In the genomic region with DNA sequence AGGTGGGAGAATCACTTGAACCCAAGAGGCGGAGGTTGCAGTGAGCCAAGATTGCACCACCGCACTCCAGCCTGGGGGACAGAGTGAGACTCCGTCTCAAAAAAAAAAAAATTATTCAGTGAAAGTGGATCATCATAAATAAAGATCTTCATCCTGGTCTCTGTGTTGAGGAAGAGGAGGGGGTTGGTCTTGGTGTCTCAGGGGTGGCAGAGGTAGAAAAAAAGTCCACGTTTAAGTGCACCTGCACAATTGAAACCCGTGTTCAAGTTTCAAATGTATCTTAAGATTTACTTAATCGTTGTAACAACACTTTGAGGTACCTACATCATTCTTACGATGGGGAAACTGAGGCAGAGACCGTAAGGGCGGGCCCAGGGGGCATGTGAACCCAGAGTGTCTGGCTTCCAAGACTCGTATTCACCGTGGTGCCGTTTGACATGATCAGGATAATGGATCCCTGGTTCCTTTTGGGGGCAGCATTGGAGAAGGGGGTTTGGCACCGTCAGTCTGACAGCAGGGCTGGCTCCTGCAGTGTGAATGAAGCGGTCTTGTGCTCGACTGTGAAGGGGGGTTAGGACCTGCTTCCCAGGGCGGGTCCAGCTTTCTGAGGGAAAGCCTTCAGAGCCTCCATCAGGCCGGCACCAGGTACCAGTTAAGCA, we compare ENCODE assay signal across 1 cellular context.
TF ChIP-seq lines count a peak whose summit lies in the region.

No MANE protein-coding gene starts in this region.

TF ChIP-seq in GM12878, 131 proteins besides CTCF, POLR2A, EP300 and RAD21:
- TF ChIP-seq, protein P1, sequence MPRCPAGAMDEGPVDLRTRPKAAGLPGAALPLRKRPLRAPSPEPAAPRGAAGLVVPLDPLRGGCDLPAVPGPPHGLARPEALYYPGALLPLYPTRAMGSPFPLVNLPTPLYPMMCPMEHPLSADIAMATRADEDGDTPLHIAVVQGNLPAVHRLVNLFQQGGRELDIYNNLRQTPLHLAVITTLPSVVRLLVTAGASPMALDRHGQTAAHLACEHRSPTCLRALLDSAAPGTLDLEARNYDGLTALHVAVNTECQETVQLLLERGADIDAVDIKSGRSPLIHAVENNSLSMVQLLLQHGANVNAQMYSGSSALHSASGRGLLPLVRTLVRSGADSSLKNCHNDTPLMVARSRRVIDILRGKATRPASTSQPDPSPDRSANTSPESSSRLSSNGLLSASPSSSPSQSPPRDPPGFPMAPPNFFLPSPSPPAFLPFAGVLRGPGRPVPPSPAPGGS (IDR thresholded peaks at IDR 0.05; ENCODE audit: borderline replicate concordance, insufficient read depth, low read depth, low read length, poor library complexity, severe bottlenecking): peak; percentile 5
- TF ChIP-seq, protein P2, sequence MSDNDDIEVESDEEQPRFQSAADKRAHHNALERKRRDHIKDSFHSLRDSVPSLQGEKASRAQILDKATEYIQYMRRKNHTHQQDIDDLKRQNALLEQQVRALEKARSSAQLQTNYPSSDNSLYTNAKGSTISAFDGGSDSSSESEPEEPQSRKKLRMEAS (IDR thresholded peaks at IDR 0.05; ENCODE audit: low read depth, low read length): no peak
- TF ChIP-seq POLR2AphosphoS5 (IDR thresholded peaks at IDR 0.05; ENCODE audit: low read length) (peak; percentile 27; the same call in 1 of the 2 replicates), CREB1 (IDR thresholded peaks at IDR 0.05; ENCODE audit: low read depth) (no peak), ESRRA (IDR thresholded peaks at IDR 0.05; ENCODE audit: low read length) (no peak)
